10 cellular contexts compared by ENCODE assay signal in the genomic region with DNA sequence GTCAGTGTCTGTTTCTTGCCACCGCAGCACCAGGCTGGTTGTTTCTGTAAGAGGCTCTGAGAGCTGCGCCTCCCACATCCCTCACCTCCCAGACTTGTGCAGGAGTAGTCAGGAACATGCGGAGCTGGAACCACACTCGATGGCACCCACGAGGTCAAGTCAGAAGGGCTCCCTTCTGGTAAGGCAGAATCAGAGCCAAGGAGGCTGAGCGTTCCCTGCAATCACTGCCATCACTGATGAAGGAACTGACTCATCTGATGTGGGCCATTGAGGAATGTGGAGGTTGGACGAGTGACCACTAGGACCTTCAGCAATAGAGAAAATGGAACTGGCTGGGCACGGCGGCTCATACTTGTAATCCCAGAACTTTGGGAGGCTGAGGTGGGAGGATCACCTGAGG. TPM values are rescaled to one million over a fixed set of nuclear protein-coding genes. Genes with fewer than 3 reads are reported as not detected.
A peak's percentile ranks its signal among the peaks of the same experiment; 100 is the strongest.
DNase-seq lines count a peak whose midpoint lies in the region; ATAC-seq, FAIRE-seq and TF ChIP-seq lines count a peak whose summit lies in the region.
"Had no signal": no experiment of that assay in that cellular context is flagged by ENCODE, and none has a peak within 500 bp of the region (broad histone marks: within the 10 kb centered on the region; RNA-seq: fewer than 3 reads in every experiment).

No MANE protein-coding gene starts in this region.

- no peak for TF ChIP-seq CTCF in MCF 10A (IDR thresholded peaks at IDR 0.05; ENCODE audit: unreplicated experiment)
- TF ChIP-seq CTCF in left lung (IDR thresholded peaks at IDR 0.05) = no peak
- TF ChIP-seq CTCF in vagina (IDR thresholded peaks at IDR 0.05) = no peak

- no peaks in the 10 kb centered on the region for H3K36me3 ChIP-seq in left lung
- no peaks in the 10 kb centered on the region for H3K36me3 ChIP-seq in vagina

- no peaks in the 10 kb centered on the region for H3K27me3 ChIP-seq in left lung
- no peaks in the 10 kb centered on the region for H3K27me3 ChIP-seq in vagina

- no peaks in the 10 kb centered on the region for H3K9me3 Mint-ChIP-seq in MCF 10A (ENCODE audit: unreplicated experiment)

- no peaks in the 10 kb centered on the region for H3K36me3 Mint-ChIP-seq in MCF 10A (ENCODE audit: insufficient read depth, unreplicated experiment)

- H3K4me1 ChIP-seq in left lung = peaks cover 0 to 10% of the 10 kb centered on the region in 2 donors
- H3K4me1 ChIP-seq in vagina = peaks cover 13% of the 10 kb centered on the region

- ATAC-seq in left lung = peak; percentile 42

- POLR2A ChIA-PET in MCF 10A (lab: Yijun Ruan, JAX) = interaction anchor here (0.5 to 6.4 kb wide), 4 partner anchors 15 to 319 kb away, joined by 3 to 31 read pairs (median 4); a partner anchor contains a TSS

- H3K4me3 ChIP-seq in left lung (no peak overlapping the region), vagina (no peak overlapping the region)

- no peak for TF ChIP-seq POLR2A in vagina (IDR thresholded peaks at IDR 0.05)

- no peak overlapping the region for H3K27ac Mint-ChIP-seq in MCF 10A (ENCODE audit: low read depth, unreplicated experiment)

- DNase-seq in HTR-8/SVneo (ENCODE audit: insufficient read length, low spot score) (peak; percentile 51), MCF 10A (ENCODE audit: unreplicated experiment) (peak; percentile 72), left lung (peak in 1 of 2 donors; percentile 40), vagina (ENCODE audit: extremely low spot score in 2 of 2) (no peak), ecto neural progenitor cell (ENCODE audit: low spot score) (no peak), islet precursor cell (no peak)
- no peak for DNase-seq in activated CD4-positive, alpha-beta T cell treated with anti-CD3 and anti-CD28 coated beads for 48 hours
- DNase-seq: hippocampal formation, NCI-H774 had no signal

- H3K4me1 Mint-ChIP-seq in MCF 10A (ENCODE audit: insufficient read depth, unreplicated experiment) = peaks cover 26% of the 10 kb centered on the region

- H3K4me3 Mint-ChIP-seq in MCF 10A (ENCODE audit: unreplicated experiment) = no peak overlapping the region

- intact Hi-C loops in MCF 10A (cut with micrococcal nuclease) (no loop called here), left lung (cut with DNase I) (no loop called here), vagina (cut with DNase I) (no loop called here)

- CTCF ChIA-PET in MCF 10A (lab: Yijun Ruan, JAX) = interaction anchor here (0.5 to 2.4 kb wide), 6 partner anchors 13 to 320 kb away, joined by 3 to 8 read pairs (median 3); no protein-coding TSS in a partner anchor

- no peak for FAIRE-seq in HTR-8/SVneo (lab: Jason Lieb, UNC)
- FAIRE-seq: GM18507 had no signal

- no peaks in the 10 kb centered on the region for H3K27me3 Mint-ChIP-seq in MCF 10A (ENCODE audit: insufficient read depth, unreplicated experiment)

- H3K27ac ChIP-seq in left lung (peak overlapping the region in 1 of 2 donors; percentile 69), vagina (peak overlapping the region; percentile 84)

- H3K9me3 ChIP-seq in left lung (no peaks in the 10 kb centered on the region), vagina (no peaks in the 10 kb centered on the region)

- no TSS peak for BruUV-seq in MCF 10A (replicated peaks; lab: Mats Ljungman, UMichigan)

RNA-seq across cellular contexts. Expression of a gene that starts 35.7 kb away (rescaled TPM):
- total RNA-seq in MCF 10A (2022) = 2.8 and 5.2 TPM in 2 replicates
- total RNA-seq in left lung = 1 to 10 TPM; 3.7 to 4.4 TPM
- 1.7 TPM for total RNA-seq in vagina

Comparison
In these comparisons a context has a peak if more than half of its experiments do, and no peak if none do; other contexts are left out.
1. DNase-seq: peak in HTR-8/SVneo (single experiment) and MCF 10A (single experiment); none in vagina (0 of 2), ecto neural progenitor cell (single experiment), activated CD4-positive, alpha-beta T cell treated with anti-CD3 and anti-CD28 coated beads for 48 hours (single experiment) and islet precursor cell (single experiment).